ENCODE assay signal across 8 cellular contexts in genomic region chr6:31836036-31836675, GRCh38. TPM values are rescaled to one million over a fixed set of nuclear protein-coding genes. Genes with fewer than 3 reads are reported as not detected.
DNase-seq lines count a peak whose midpoint lies in the region; ATAC-seq, FAIRE-seq and TF ChIP-seq lines count a peak whose summit lies in the region.

No MANE protein-coding gene starts in this region.

- TF ChIP-seq CTCF in Peyer's patch (IDR thresholded peaks at IDR 0.05) (no peak), esophagus muscularis mucosa (IDR thresholded peaks at IDR 0.05) (no peak), psoas muscle (IDR thresholded peaks at IDR 0.05) (no peak)

- TF ChIP-seq EP300 in esophagus muscularis mucosa (IDR thresholded peaks at IDR 0.05): no peak

- 0 out of 2 replicates have a peak, but pooled peaks have one; percentile 24 for TF ChIP-seq POLR2A in GM12891 (IDR thresholded peaks at IDR 0.05; ENCODE audit: low read depth, low read length)
- no peak for TF ChIP-seq POLR2A in Peyer's patch (IDR thresholded peaks at IDR 0.05)
- no peak for TF ChIP-seq POLR2A in esophagus muscularis mucosa (IDR thresholded peaks at IDR 0.05; ENCODE audit: low read depth)

- H3K4me1 ChIP-seq in Peyer's patch (peaks cover 7 to 46% (median 22%) of the 10 kb centered on the region in 4 donors), esophagus muscularis mucosa (peaks cover 51 to 70% (median 69%) of the 10 kb centered on the region in 4 donors), psoas muscle (peaks cover 41% of the 10 kb centered on the region)

- no peak for ATAC-seq in psoas muscle
- ATAC-seq in HG02571 (IDR thresholded peaks at IDR 0.05; ENCODE audit: unreplicated experiment): no peak

- intact Hi-C loops in esophagus muscularis mucosa (cut with DNase I) (no loop called here), psoas muscle (cut with DNase I) (loop anchor here in 1 of 2 donors (2.0 to 10.0 kb wide), 2 partner anchors 27 to 291 kb away; partner anchors contain the start of genes ATP6V1G2, DDX39B, NEU1 and NFKBIL1)

- no peak for DNase-seq in GM12891 (ENCODE audit: insufficient read length, low spot score)
- DNase-seq in Peyer's patch: no peak
- no peak for DNase-seq in esophagus muscularis mucosa (ENCODE audit: extremely low spot score)
- DNase-seq in psoas muscle: no peak
- no peak for DNase-seq in NCI-H446 (lab: John Stamatoyannopoulos, UW)
- no peak for DNase-seq in AG08396 (ENCODE audit: low spot score)
- DNase-seq in UCSD-AML1 (lab: John Stamatoyannopoulos, UW; ENCODE audit: unreplicated experiment): no peak

- H3K27me3 ChIP-seq in Peyer's patch (no peaks in the 10 kb centered on the region), esophagus muscularis mucosa (no peaks in the 10 kb centered on the region), psoas muscle (ENCODE audit: insufficient read depth in 3 of 3, low read length in 2 of 3) (no peaks in the 10 kb centered on the region)

- H3K9me3 ChIP-seq in Peyer's patch (no peaks in the 10 kb centered on the region), esophagus muscularis mucosa (no peaks in the 10 kb centered on the region), psoas muscle (no peaks in the 10 kb centered on the region)

- WGBS in esophagus muscularis mucosa: 26% methylated on average over 16 of the region's 16 CpGs
- 17 to 19% (median 18%) methylated on average over 16 of the region's 16 CpGs for WGBS in psoas muscle, 3 donors

- H3K36me3 ChIP-seq in Peyer's patch: peaks cover 0 to 39% (median 0%) of the 10 kb centered on the region in 3 donors
- H3K36me3 ChIP-seq in esophagus muscularis mucosa: peaks cover 36 to 45% (median 43%) of the 10 kb centered on the region in 4 donors
- H3K36me3 ChIP-seq in psoas muscle (ENCODE audit: insufficient read depth in 1 of 2, low read depth in 1 of 2): peaks cover 10 to 51% of the 10 kb centered on the region in 2 donors

- peak overlapping the region; percentile 44 to 97 (median 95) for H3K27ac ChIP-seq in Peyer's patch
- H3K27ac ChIP-seq in esophagus muscularis mucosa (replicated peaks in 1 of 4): peak overlapping the region; percentile 93 to 97 (median 95)
- H3K27ac ChIP-seq in psoas muscle: peak overlapping the region; percentile 90

- peak overlapping the region; percentile 29 to 97 (median 80) for H3K4me3 ChIP-seq in Peyer's patch
- peak overlapping the region; percentile 72 to 94 (median 82) for H3K4me3 ChIP-seq in esophagus muscularis mucosa
- peak overlapping the region; percentile 86 for H3K4me3 ChIP-seq in psoas muscle

- FAIRE-seq in GM12891 (lab: Jason Lieb, UNC): no peak

TF ChIP-seq in GM12891, 5 proteins besides CTCF, POLR2A, EP300 and RAD21:
- TF ChIP-seq POU2F2 (IDR thresholded peaks at IDR 0.05; ENCODE audit: low read depth, low read length) (no peak), TAF1 (IDR thresholded peaks at IDR 0.05; ENCODE audit: low read depth, low read length) (no peak), PAX5 (IDR thresholded peaks at IDR 0.05; ENCODE audit: insufficient read depth, low read length, severe bottlenecking) (no peak), SPI1 (IDR thresholded peaks at IDR 0.05; ENCODE audit: low read depth, low read length) (no peak), POLR2AphosphoS5 (IDR thresholded peaks at IDR 0.05; ENCODE audit: low read depth, low read length) (no peak; the same call in none of the 2 replicates)

RNA-seq across cellular contexts. Expression of gene HSPA1B, which starts 8.6 kb away (rescaled TPM):
- polyA plus RNA-seq in GM12891 (2012; ENCODE audit: low read depth, missing spikeins): 6.6 TPM
- total RNA-seq in Peyer's patch (100 to 1,000 TPM in 3 of 4 donors, 10 to 100 TPM in 1; 85.7 to 199 (median 146) TPM), esophagus muscularis mucosa (100 to 1,000 TPM; 120 to 315 (median 274) TPM), psoas muscle (100 to 1,000 TPM; 199 to 721 (median 347) TPM)
- 100 to 1,000 TPM in 2 of 3 donors, 10 to 100 TPM in 1; 19.4 to 148 (median 104) TPM for polyA plus RNA-seq in psoas muscle

RNA-seq across cellular contexts. Expression of gene HSPA1A, which starts 20.8 kb away (rescaled TPM):
- polyA plus RNA-seq in GM12891 (2012; ENCODE audit: low read depth, missing spikeins): 9.6 TPM
- 100 to 1,000 TPM in 1 of 4 donors, 10 to 100 TPM in 3; 38.1 to 123 (median 67.0) TPM for total RNA-seq in Peyer's patch
- 100 to 1,000 TPM; 235 to 451 (median 370) TPM for total RNA-seq in esophagus muscularis mucosa
- 100 to 1,000 TPM; 241 to 940 (median 407) TPM for total RNA-seq in psoas muscle
- polyA plus RNA-seq in psoas muscle: 100 to 1,000 TPM in 2 of 3 donors, 10 to 100 TPM in 1; 37.1 to 319 (median 203) TPM

RNA-seq across cellular contexts. Expression of gene HSPA1L, which starts 21.1 kb away (rescaled TPM):
- polyA plus RNA-seq in GM12891 (2012; ENCODE audit: low read depth, missing spikeins): 1.1 TPM
- total RNA-seq in Peyer's patch: 1 to 10 TPM in 2 of 4 donors, under 1 TPM in 1, not detected in 1; 0.88 to 1.7 (median 1.5) TPM
- 1 to 10 TPM; 1.2 to 3.7 (median 2.6) TPM for total RNA-seq in esophagus muscularis mucosa
- total RNA-seq in psoas muscle: 1 to 10 TPM; 2.5 to 6.2 (median 4.4) TPM
- 10 to 100 TPM in 1 of 3 donors, 1 to 10 TPM in 1, under 1 TPM in 1; 0.86 to 23.1 (median 3.3) TPM for polyA plus RNA-seq in psoas muscle

RNA-seq across cellular contexts. Expression of gene NEU1, which starts 26.5 kb away (rescaled TPM):
- 13.0 TPM for polyA plus RNA-seq in GM12891 (2012; ENCODE audit: low read depth, missing spikeins)
- total RNA-seq in Peyer's patch (100 to 1,000 TPM in 1 of 4 donors, 10 to 100 TPM in 3; 11.6 to 100 (median 81.8) TPM), esophagus muscularis mucosa (10 to 100 TPM; 24.9 to 39.6 (median 34.9) TPM), psoas muscle (10 to 100 TPM; 14.2 to 20.6 (median 18.6) TPM)
- polyA plus RNA-seq in psoas muscle: 10 to 100 TPM; 25.2 to 39.8 (median 29.4) TPM

RNA-seq across cellular contexts. Expression of gene LSM2, which starts 29.4 kb away (rescaled TPM):
- 106 TPM for polyA plus RNA-seq in GM12891 (2012; ENCODE audit: low read depth, missing spikeins)
- total RNA-seq in Peyer's patch (10 to 100 TPM; 11.8 to 42.9 (median 19.1) TPM), esophagus muscularis mucosa (10 to 100 TPM; 24.2 to 41.5 (median 32.9) TPM), psoas muscle (10 to 100 TPM; 19.5 to 42.9 (median 28.7) TPM)
- 10 to 100 TPM; 35.3 to 92.1 (median 44.2) TPM for polyA plus RNA-seq in psoas muscle
